ENCODE assay signal across 19 cellular contexts in the genomic region with DNA sequence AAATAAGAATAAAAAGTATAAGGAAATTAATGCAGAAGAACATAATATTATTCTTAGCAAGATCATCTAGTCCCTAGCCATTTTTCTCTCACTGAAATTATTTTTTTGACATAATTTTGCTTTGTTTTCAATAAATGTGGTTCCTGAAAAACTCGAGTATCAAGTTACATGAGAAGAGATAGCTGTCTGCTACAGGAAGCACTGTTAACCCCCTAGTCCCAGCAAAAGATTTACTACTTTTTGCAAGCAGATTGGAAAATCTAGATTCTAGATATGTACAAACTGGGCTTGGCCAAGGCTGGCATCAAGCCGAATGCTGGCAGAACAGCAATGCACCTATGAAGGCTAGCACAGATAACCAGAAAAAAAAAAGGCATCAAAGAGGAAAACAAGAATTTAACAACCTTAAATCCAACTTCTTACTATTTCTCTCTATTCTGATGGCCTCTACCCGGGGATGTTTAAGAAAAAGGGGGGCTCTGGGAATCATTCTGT. TPM values are rescaled to one million over a fixed set of nuclear protein-coding genes. Genes with fewer than 3 reads are reported as not detected.
DNase-seq lines count a peak whose midpoint lies in the region; ATAC-seq and TF ChIP-seq lines count a peak whose summit lies in the region.
"Had no signal": no experiment of that assay in that cellular context is flagged by ENCODE, and none has a peak within 500 bp of the region (broad histone marks: within the 10 kb centered on the region; RNA-seq: fewer than 3 reads in every experiment).

No MANE protein-coding gene starts in this region.

- H3K9me3 Mint-ChIP-seq in CD4-positive, alpha-beta T cell = no peaks in the 10 kb centered on the region
- no peaks in the 10 kb centered on the region for H3K9me3 Mint-ChIP-seq in T-helper 2 cell treated with Interferon-gamma antibody and Interleukin-4, amounts not matched to agents 5 μg/mL and 100 μg/mL, for 36 hours
- H3K9me3 Mint-ChIP-seq: activated naive CD8-positive, alpha-beta T cell treated with anti-CD3 and anti-CD28 coated beads, Interleukin-2, amount 10 ng/mL, durations not matched to agents 7 days and 5 days had no signal

- no TSS peak for BruUV-seq in A673 (replicated peaks; lab: Mats Ljungman, UMichigan)

- TF ChIP-seq CTCF in A673 (conservative IDR thresholded peaks at IDR 0.05; ENCODE audit: low read depth, low read length) = no peak
- TF ChIP-seq CTCF in CD4-positive, alpha-beta T cell (IDR thresholded peaks at IDR 0.05) = no peak
- TF ChIP-seq CTCF in BE2C (IDR thresholded peaks at IDR 0.05; ENCODE audit: low read depth, low read length) = no peak

- no peaks in the 10 kb centered on the region for H3K27me3 ChIP-seq in A673 (replicated peaks; ENCODE audit: insufficient read depth, low read depth, low read length, poor library complexity)
- no peaks in the 10 kb centered on the region for H3K27me3 ChIP-seq in CD4-positive, alpha-beta T cell (ENCODE audit: control insufficient read depth, insufficient read depth, low read length)
- H3K27me3 ChIP-seq in BE2C = no peaks in the 10 kb centered on the region
- H3K27me3 ChIP-seq: breast epithelium, tibial nerve had no signal

- intact Hi-C loops in A673 (cut with micrococcal nuclease; ENCODE audit: unreplicated experiment) = no loop called here
- intact Hi-C loops in CD4-positive, alpha-beta T cell (cut with DNase I, micrococcal nuclease) = no loop called here

- peaks cover 25% of the 10 kb centered on the region for H3K4me1 ChIP-seq in A673 (ENCODE audit: insufficient read depth, low read length, poor library complexity, severe bottlenecking)
- H3K4me1 ChIP-seq in BE2C = no peaks in the 10 kb centered on the region
- H3K4me1 ChIP-seq: breast epithelium, tibial nerve had no signal

- peaks cover 92% of the 10 kb centered on the region for H3K36me3 Mint-ChIP-seq in CD4-positive, alpha-beta T cell (ENCODE audit: low read depth)
- H3K36me3 Mint-ChIP-seq in T-helper 2 cell treated with Interferon-gamma antibody and Interleukin-4, amounts not matched to agents 5 μg/mL and 100 μg/mL, for 36 hours (ENCODE audit: low read depth) = peaks cover 69% of the 10 kb centered on the region

- H3K4me3 Mint-ChIP-seq in CD4-positive, alpha-beta T cell = no peak overlapping the region
- H3K4me3 Mint-ChIP-seq in T-helper 2 cell treated with Interferon-gamma antibody and Interleukin-4, amounts not matched to agents 5 μg/mL and 100 μg/mL, for 36 hours = peak overlapping the region; percentile 30

- H3K4me1 Mint-ChIP-seq in CD4-positive, alpha-beta T cell (ENCODE audit: low read depth) = peaks cover 31% of the 10 kb centered on the region
- H3K4me1 Mint-ChIP-seq in T-helper 2 cell treated with Interferon-gamma antibody and Interleukin-4, amounts not matched to agents 5 μg/mL and 100 μg/mL, for 36 hours (ENCODE audit: low read depth) = peaks cover 38% of the 10 kb centered on the region

- H3K27me3 Mint-ChIP-seq in CD4-positive, alpha-beta T cell = no peaks in the 10 kb centered on the region
- H3K27me3 Mint-ChIP-seq in T-helper 2 cell treated with Interferon-gamma antibody and Interleukin-4, amounts not matched to agents 5 μg/mL and 100 μg/mL, for 36 hours (ENCODE audit: low read depth) = no peaks in the 10 kb centered on the region
- H3K27me3 Mint-ChIP-seq: activated naive CD8-positive, alpha-beta T cell treated with anti-CD3 and anti-CD28 coated beads, Interleukin-2, amount 10 ng/mL, durations not matched to agents 7 days and 5 days had no signal

- peak overlapping the region; percentile 63 for H3K27ac Mint-ChIP-seq in CD4-positive, alpha-beta T cell
- peak overlapping the region; percentile 74 for H3K27ac Mint-ChIP-seq in T-helper 2 cell treated with Interferon-gamma antibody and Interleukin-4, amounts not matched to agents 5 μg/mL and 100 μg/mL, for 36 hours

- H3K9me3 ChIP-seq in A673 (ENCODE audit: low read depth, low read length, poor library complexity, severe bottlenecking) (no peaks in the 10 kb centered on the region), BE2C (no peaks in the 10 kb centered on the region)
- H3K9me3 ChIP-seq in CD4-positive, alpha-beta T cell (ENCODE audit: control insufficient read depth, low read length) = no peaks in the 10 kb centered on the region
- H3K9me3 ChIP-seq: breast epithelium, psoas muscle, tibial nerve had no signal

- no peak for ATAC-seq in CD4-positive, alpha-beta T cell (ENCODE audit: poor library complexity)
- ATAC-seq: psoas muscle had no signal

- DNase-seq in A673 (ENCODE audit: low spot score) (peak; percentile 19), iris pigment epithelial cell (ENCODE audit: low read depth) (peak; percentile 61), DMS153 (lab: John Stamatoyannopoulos, UW) (no peak), CD1c-positive myeloid dendritic cell (ENCODE audit: extremely low spot score) (no peak), BE2C (no peak)
- DNase-seq in CD4-positive, alpha-beta T cell = no peak
- DNase-seq in T-helper 2 cell treated with Interferon-gamma antibody and Interleukin-4, amounts not matched to agents 5 μg/mL and 100 μg/mL, for 36 hours (ENCODE audit: low spot score) = no peak
- DNase-seq: activated CD8-positive, alpha-beta memory T cell treated with anti-CD3 and anti-CD28 coated beads, Interleukin-2, amount 50 U/mL, for 48 hours; activated naive CD8-positive, alpha-beta T cell treated with anti-CD3 and anti-CD28 coated beads, Interleukin-2, amount 10 ng/mL, durations not matched to agents 7 days and 5 days; GOT3; KG1; NCI-H226; psoas muscle; RPMI8226; WERI-Rb-1 had no signal

- H3K27ac ChIP-seq in A673 (ENCODE audit: low read depth, low read length, poor library complexity, severe bottlenecking) = no peak overlapping the region
- no peak overlapping the region for H3K27ac ChIP-seq in CD4-positive, alpha-beta T cell (ENCODE audit: low read depth, low read length)
- H3K27ac ChIP-seq: breast epithelium, psoas muscle, tibial nerve, WERI-Rb-1 had no signal

- CTCF ChIA-PET in A673 (lab: Charles Lee) = no interaction called here
- CTCF ChIA-PET in CD4-positive, alpha-beta T cell (lab: Charles Lee) = no interaction called here

- H3K36me3 ChIP-seq in A673 (ENCODE audit: insufficient read depth, low read length, poor library complexity, severe bottlenecking) (peaks cover 56% of the 10 kb centered on the region), BE2C (peaks cover 30% of the 10 kb centered on the region)

- no peak overlapping the region for H3K4me3 ChIP-seq in A673 (ENCODE audit: low read depth, low read length, poor library complexity, severe bottlenecking)
- no peak overlapping the region for H3K4me3 ChIP-seq in BE2C (ENCODE audit: low read depth, low read length)
- H3K4me3 ChIP-seq: breast epithelium, psoas muscle, smooth muscle cell, tibial nerve had no signal

- POLR2A ChIA-PET in A673 (lab: Charles Lee; ENCODE audit: low non-redundant PET) = interaction anchor here (0.5 kb wide), 1 partner anchor 11 kb away, joined by 3 read pairs; no protein-coding TSS in a partner anchor
- POLR2A ChIA-PET in CD4-positive, alpha-beta T cell (lab: Charles Lee) = interaction anchor here (1.1 to 2.0 kb wide), 3 partner anchors 22 to 49 kb away, joined by 3 to 7 read pairs (median 5); a partner anchor contains a TSS

RNA-seq across cellular contexts. Expression of a gene that starts 21.9 kb away (rescaled TPM):
- total RNA-seq in A673 (2021) = 36.4 and 42.5 TPM in 2 replicates
- total RNA-seq in CD4-positive, alpha-beta T cell = 10 to 100 TPM; 85.3 to 91.6 TPM
- polyA plus RNA-seq in BE2C (2012; ENCODE audit: insufficient read depth, insufficient read length, low read depth) = 23.6 TPM

RNA-seq across cellular contexts. Expression of a gene that starts 44.8 kb away (rescaled TPM):
- total RNA-seq in A673 (2021) = 0.35 and 0.56 TPM in 2 replicates
- total RNA-seq in CD4-positive, alpha-beta T cell = 1 to 10 TPM in 1 of 2 experiments, under 1 TPM in 1; 0.66 to 1.0 TPM
- not detected for polyA plus RNA-seq in BE2C (2012; ENCODE audit: insufficient read depth, insufficient read length, low read depth)
- total RNA-seq: dermis microvascular lymphatic vessel endothelial cell had no signal
- polyA plus RNA-seq: smooth muscle cell had no signal

RNA-seq across cellular contexts. Expression of a gene that starts 49.9 kb away (rescaled TPM):
- 18.4 and 22.7 TPM in 2 replicates for total RNA-seq in A673 (2021)
- total RNA-seq in CD4-positive, alpha-beta T cell = 10 to 100 TPM; 51.9 to 53.8 TPM
- 10.3 TPM for polyA plus RNA-seq in BE2C (2012; ENCODE audit: insufficient read depth, insufficient read length, low read depth)

Comparison
In these comparisons a context has a peak if more than half of its experiments do, and no peak if none do; other contexts are left out.
1. DNase-seq: peak in A673 (single experiment) and iris pigment epithelial cell (single experiment); none in CD4-positive, alpha-beta T cell (0 of 10), T-helper 2 cell treated with Interferon-gamma antibody and Interleukin-4, amounts not matched to agents 5 μg/mL and 100 μg/mL, for 36 hours (single experiment), DMS153 (single experiment), CD1c-positive myeloid dendritic cell (single experiment) and BE2C (single experiment).